8 cellular contexts compared by ENCODE assay signal in genomic region chr1:18217398-18218043, GRCh38.
DNase-seq lines count a peak whose midpoint lies in the region; ATAC-seq, FAIRE-seq and TF ChIP-seq lines count a peak whose summit lies in the region.

No MANE protein-coding gene starts in this region.

- TF ChIP-seq POLR2A in K562 (conservative IDR thresholded peaks at IDR 0.05), result no peak

- no peak overlapping the region for H3K27ac Mint-ChIP-seq in activated CD4-positive, alpha-beta T cell treated with anti-CD3 and anti-CD28 coated beads, Interleukin-2, amount 10 ng/mL, durations not matched to agents 7 days and 5 days

- 0% methylated on average over 4 of the region's 4 CpGs for WGBS in K562 (ENCODE audit: insufficient coverage, low coverage, missing lambda C conversion rate)

- H3K4me3 ChIP-seq in K562, result no peak overlapping the region
- H3K4me3 ChIP-seq in ascending aorta, result no peak overlapping the region

- POLR2A ChIA-PET in activated CD4-positive, alpha-beta T cell treated with anti-CD3 and anti-CD28 coated beads, Interleukin-2, amount 10 ng/mL, durations not matched to agents 7 days and 5 days (lab: Charles Lee), result no interaction called here
- POLR2A ChIA-PET in K562 (lab: Yijun Ruan, JAX), result interaction anchor here (0.6 kb wide), 1 partner anchor 14 kb away, joined by 3 read pairs; no protein-coding TSS in a partner anchor

- CTCF ChIA-PET in activated CD4-positive, alpha-beta T cell treated with anti-CD3 and anti-CD28 coated beads, Interleukin-2, amount 10 ng/mL, durations not matched to agents 7 days and 5 days (lab: Charles Lee), result interaction anchor here (0.6 kb wide), 1 partner anchor 268 kb away, joined by 3 read pairs; no protein-coding TSS in a partner anchor
- CTCF ChIA-PET in K562 (lab: Yijun Ruan, JAX; ENCODE audit: low intra/inter-chr PET ratio), result no interaction called here

- H3K36me3 ChIP-seq in K562 (ENCODE audit: control insufficient read depth, insufficient read depth, low read length) (no peaks in the 10 kb centered on the region), ascending aorta (no peaks in the 10 kb centered on the region)

- TF ChIP-seq EP300 in K562 (IDR thresholded peaks at IDR 0.05; ENCODE audit: low read length), result no peak

- H3K4me1 Mint-ChIP-seq in activated CD4-positive, alpha-beta T cell treated with anti-CD3 and anti-CD28 coated beads, Interleukin-2, amount 10 ng/mL, durations not matched to agents 7 days and 5 days, result no peaks in the 10 kb centered on the region

- H3K27ac ChIP-seq in K562 (ENCODE audit: extremely low read depth, low read depth, low read length) (no peak overlapping the region), ascending aorta (no peak overlapping the region)

- H3K4me3 Mint-ChIP-seq in activated CD4-positive, alpha-beta T cell treated with anti-CD3 and anti-CD28 coated beads, Interleukin-2, amount 10 ng/mL, durations not matched to agents 7 days and 5 days, result no peak overlapping the region

- no peaks in the 10 kb centered on the region for H3K36me3 Mint-ChIP-seq in activated CD4-positive, alpha-beta T cell treated with anti-CD3 and anti-CD28 coated beads, Interleukin-2, amount 10 ng/mL, durations not matched to agents 7 days and 5 days (ENCODE audit: low read depth)

- H3K4me2 ChIP-seq in K562 (ENCODE audit: insufficient read depth, low read length), result no peak overlapping the region

- H3K9ac ChIP-seq in K562 (ENCODE audit: insufficient read depth in 1 of 2, low read depth in 2 of 2, low read length in 2 of 2), result no peak overlapping the region

- no peak overlapping the region for H2AFZ ChIP-seq in K562 (ENCODE audit: low read depth, low read length)

- H3K79me2 ChIP-seq in K562 (ENCODE audit: control insufficient read depth, insufficient read depth, low read length), result no peaks in the 10 kb centered on the region

- no TSS peak for BruUV-seq in K562 (replicated peaks; lab: Mats Ljungman, UMichigan)

- in situ Hi-C loops in KBM-7 (cut with MboI; ENCODE audit: low pct_unique_long_range_greater_than_20kb, low sequenced_read_pairs) (no loop called here), K562 (cut with MboI) (no loop called here)

- TF ChIP-seq RAD21 in K562 (CRISPR knock-in tag; conservative IDR thresholded peaks at IDR 0.05 in 1 of 2, IDR thresholded peaks at IDR 0.05 in 1 of 2), result peak in 1 of 2 experiments; percentile 35; a peak in 2 of 4 replicates

- intact Hi-C loops in K562 (cut with micrococcal nuclease), result loop anchor here (2.0 kb wide), 1 partner anchor 295 kb away; no protein-coding TSS in a partner anchor
- intact Hi-C loops in ascending aorta (cut with DNase I), result no loop called here

- H3K9me3 ChIP-seq in K562 (replicated peaks; ENCODE audit: control insufficient read depth, insufficient read depth, low read depth, low read length) (no peaks in the 10 kb centered on the region), ascending aorta (peaks cover 0 to 5% of the 10 kb centered on the region in 2 donors)

- peak; percentile 89 for FAIRE-seq in K562 (lab: Jason Lieb, UNC)

- no peaks in the 10 kb centered on the region for H3K9me1 ChIP-seq in K562 (ENCODE audit: control insufficient read depth, insufficient read depth, low read length)

- H3K27me3 Mint-ChIP-seq in activated CD4-positive, alpha-beta T cell treated with anti-CD3 and anti-CD28 coated beads, Interleukin-2, amount 10 ng/mL, durations not matched to agents 7 days and 5 days, result no peaks in the 10 kb centered on the region

- peaks cover 4% of the 10 kb centered on the region; the same call in 1 of the 2 replicates for H4K20me1 ChIP-seq in K562 (replicated peaks; ENCODE audit: control insufficient read depth, insufficient read depth, low read length)

- peaks cover 0 to 10% of the 10 kb centered on the region in 2 experiments; a peak in 2 of 5 replicates for H3K27me3 ChIP-seq in K562 (ENCODE audit: control insufficient read depth in 2 of 2, insufficient read depth in 2 of 2, low read length in 2 of 2)
- H3K27me3 ChIP-seq in ascending aorta, result no peaks in the 10 kb centered on the region

- no peaks in the 10 kb centered on the region for H3K4me1 ChIP-seq in K562 (replicated peaks in 1 of 2; ENCODE audit: control insufficient read depth in 2 of 2, insufficient read depth in 2 of 2, low read length in 2 of 2)
- H3K4me1 ChIP-seq in ascending aorta, result no peaks in the 10 kb centered on the region

- H3K9me3 Mint-ChIP-seq in activated CD4-positive, alpha-beta T cell treated with anti-CD3 and anti-CD28 coated beads, Interleukin-2, amount 10 ng/mL, durations not matched to agents 7 days and 5 days, result peaks cover 2% of the 10 kb centered on the region

- ATAC-seq in K562, result peak; percentile 77
- no peak for ATAC-seq in GM21529 (IDR thresholded peaks at IDR 0.05; ENCODE audit: unreplicated experiment)
- ATAC-seq in HG03039 (IDR thresholded peaks at IDR 0.05; ENCODE audit: unreplicated experiment), result no peak

- peak; percentile 59 to 65 (median 61); a peak in 5 of 6 replicates for TF ChIP-seq CTCF in K562 (IDR thresholded peaks at IDR 0.05 in 2 of 3, conservative IDR thresholded peaks at IDR 0.05 in 1 of 3; ENCODE audit: insufficient read depth in 2 of 3, low read depth in 1 of 3, low read length in 3 of 3)
- TF ChIP-seq CTCF in ascending aorta (IDR thresholded peaks at IDR 0.05), result no peak

- DNase-seq in activated CD4-positive, alpha-beta T cell treated with anti-CD3 and anti-CD28 coated beads, Interleukin-2, amount 10 ng/mL, durations not matched to agents 7 days and 5 days, result peak; percentile 20
- DNase-seq in activated CD4-positive, alpha-beta T cell treated with anti-CD3 and anti-CD28 coated beads for 1 hour, result no peak
- peak; percentile 38 for DNase-seq in KBM-7
- DNase-seq in K562 (ENCODE audit: extremely low read depth in 1 of 4, low spot score in 3 of 4), result peak; percentile 52 to 58 (median 56)
- peak; percentile 2 for DNase-seq in renal cortical epithelial cell (ENCODE audit: low read depth)
- DNase-seq in ascending aorta (ENCODE audit: low spot score in 2 of 2), result no peak

TF ChIP-seq in K562, 482 proteins besides CTCF, POLR2A, EP300 and RAD21:
- TF ChIP-seq RBM25 (IDR thresholded peaks at IDR 0.05; ENCODE audit: low read depth, low read length, severe bottlenecking) (peak; percentile 48), TBL1XR1 (IDR thresholded peaks at IDR 0.05; ENCODE audit: low read length in 2 of 2) (no peak), SMC3 (conservative IDR thresholded peaks at IDR 0.05; ENCODE audit: insufficient read depth, low read depth, low read length) (peak; percentile 58; the same call in 1 of the 2 replicates), YY1 (IDR thresholded peaks at IDR 0.05; ENCODE audit: borderline replicate concordance in 1 of 3, control insufficient read depth in 1 of 3, extremely low read depth in 1 of 3, insufficient read depth in 3 of 3, insufficient read length in 1 of 3, insufficient replicate concordance in 2 of 3, low read depth in 1 of 3, low read length in 2 of 3) (peak in 2 of 3 experiments; percentile 33 to 72)
- TF ChIP-seq, protein P1, sequence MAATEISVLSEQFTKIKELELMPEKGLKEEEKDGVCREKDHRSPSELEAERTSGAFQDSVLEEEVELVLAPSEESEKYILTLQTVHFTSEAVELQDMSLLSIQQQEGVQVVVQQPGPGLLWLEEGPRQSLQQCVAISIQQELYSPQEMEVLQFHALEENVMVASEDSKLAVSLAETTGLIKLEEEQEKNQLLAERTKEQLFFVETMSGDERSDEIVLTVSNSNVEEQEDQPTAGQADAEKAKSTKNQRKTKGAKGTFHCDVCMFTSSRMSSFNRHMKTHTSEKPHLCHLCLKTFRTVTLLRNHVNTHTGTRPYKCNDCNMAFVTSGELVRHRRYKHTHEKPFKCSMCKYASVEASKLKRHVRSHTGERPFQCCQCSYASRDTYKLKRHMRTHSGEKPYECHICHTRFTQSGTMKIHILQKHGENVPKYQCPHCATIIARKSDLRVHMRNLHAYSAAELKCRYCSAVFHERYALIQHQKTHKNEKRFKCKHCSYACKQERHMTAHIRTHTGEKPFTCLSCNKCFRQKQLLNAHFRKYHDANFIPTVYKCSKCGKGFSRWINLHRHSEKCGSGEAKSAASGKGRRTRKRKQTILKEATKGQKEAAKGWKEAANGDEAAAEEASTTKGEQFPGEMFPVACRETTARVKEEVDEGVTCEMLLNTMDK (IDR thresholded peaks at IDR 0.05; ENCODE audit: borderline replicate concordance, insufficient read depth, low read depth, low read length, poor library complexity, severe bottlenecking), result peak; percentile 60

Comparison
In these comparisons a context has a peak if more than half of its experiments do, and no peak if none do; other contexts are left out.
1. DNase-seq: peak in activated CD4-positive, alpha-beta T cell treated with anti-CD3 and anti-CD28 coated beads, Interleukin-2, amount 10 ng/mL, durations not matched to agents 7 days and 5 days (single experiment), KBM-7 (single experiment), K562 (4 of 4) and renal cortical epithelial cell (single experiment); none in activated CD4-positive, alpha-beta T cell treated with anti-CD3 and anti-CD28 coated beads for 1 hour (single experiment) and ascending aorta (0 of 2).
2. CTCF ChIP-seq: peak in K562 (3 of 3); none in ascending aorta (0 of 3).